Comparison of ENCODE assay signal across 19 cellular contexts in genomic region chr12:40093512-40093911, GRCh38.
"Had no signal": no experiment of that assay in that cellular context is flagged by ENCODE, and none has a peak within 500 bp of the region (broad histone marks: within the 10 kb centered on the region; RNA-seq: fewer than 3 reads in every experiment).

No MANE protein-coding gene starts in this region.

- ATAC-seq: effector memory CD8-positive, alpha-beta T cell; foreskin keratinocyte; gastroesophageal sphincter; heart left ventricle; left cardiac atrium; left lung; left ventricle myocardium superior; lower lobe of right lung; naive thymus-derived CD4-positive, alpha-beta T cell had no signal

- H3K4me3 ChIP-seq: colonic mucosa, esophagus muscularis mucosa, gastroesophageal sphincter, heart left ventricle, hepatocyte, left lung, lower lobe of right lung had no signal

- H2AFZ ChIP-seq: hepatocyte had no signal

- H3K36me3 ChIP-seq: colonic mucosa, esophagus muscularis mucosa, gastroesophageal sphincter, left lung, lower lobe of right lung had no signal

- H3K9me3 ChIP-seq: colonic mucosa, esophagus muscularis mucosa, gastroesophageal sphincter, heart left ventricle, left lung, lower lobe of right lung had no signal

- H3K4me1 ChIP-seq: colonic mucosa, foreskin keratinocyte, gastroesophageal sphincter, left lung, lower lobe of right lung had no signal

- DNase-seq: colonic mucosa; cortex of kidney; effector CD8-positive, alpha-beta T cell; effector memory CD8-positive, alpha-beta T cell; endodermal cell; foreskin keratinocyte; heart left ventricle; hypothalamus; left cardiac atrium; left lung; left ventricle myocardium superior; lower lobe of right lung; mesendoderm; midbrain; naive thymus-derived CD4-positive, alpha-beta T cell had no signal

- H3K27me3 Mint-ChIP-seq: dendritic cell treated with granulocyte-macrophage colony-stimulating factor and Interleukin-4, amounts not matched to agents 40 ng/mL and 50 ng/mL, for 4 days; effector memory CD8-positive, alpha-beta T cell had no signal

- H3K9me3 Mint-ChIP-seq: dendritic cell treated with granulocyte-macrophage colony-stimulating factor and Interleukin-4, amounts not matched to agents 40 ng/mL and 50 ng/mL, for 4 days; effector memory CD8-positive, alpha-beta T cell; endodermal cell had no signal

- H3K4me3 Mint-ChIP-seq: dendritic cell treated with granulocyte-macrophage colony-stimulating factor and Interleukin-4, amounts not matched to agents 40 ng/mL and 50 ng/mL, for 4 days; effector memory CD8-positive, alpha-beta T cell; endodermal cell; naive thymus-derived CD4-positive, alpha-beta T cell had no signal

- H3K27ac Mint-ChIP-seq: dendritic cell treated with granulocyte-macrophage colony-stimulating factor and Interleukin-4, amounts not matched to agents 40 ng/mL and 50 ng/mL, for 4 days; effector memory CD8-positive, alpha-beta T cell; endodermal cell had no signal

- H3K4me2 ChIP-seq: hepatocyte had no signal

- H3K27ac ChIP-seq: colonic mucosa, esophagus muscularis mucosa, foreskin keratinocyte, gastroesophageal sphincter, heart left ventricle, hepatocyte, left lung, lower lobe of right lung had no signal

- H3K27me3 ChIP-seq: colonic mucosa, esophagus muscularis mucosa, foreskin keratinocyte, gastroesophageal sphincter, heart left ventricle, hepatocyte, left lung had no signal
